Comparison of ENCODE assay signal across 20 cellular contexts in the genomic region with DNA sequence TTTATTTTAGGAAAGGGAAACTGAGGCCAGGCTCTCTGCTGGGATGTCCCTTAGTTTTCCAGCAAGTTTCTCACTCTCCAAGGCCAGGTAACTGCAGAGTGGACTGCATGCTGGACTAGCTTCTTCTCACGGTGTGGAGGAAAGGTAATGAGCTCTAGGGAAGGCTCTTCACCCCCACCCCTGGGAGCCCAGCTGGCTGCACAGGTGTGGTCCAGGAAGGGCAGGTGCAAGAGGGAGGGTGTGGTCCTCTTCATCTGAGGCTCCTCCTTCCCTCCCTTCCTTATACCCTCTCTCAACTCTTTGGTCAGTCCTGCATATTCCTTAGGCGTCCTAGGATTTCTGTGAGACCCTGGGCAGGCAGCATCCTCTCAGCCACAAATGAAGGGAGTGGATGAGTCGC. TPM values are rescaled to one million over a fixed set of nuclear protein-coding genes. Genes with fewer than 3 reads are reported as not detected.
DNase-seq lines count a peak whose midpoint lies in the region; ATAC-seq lines count a peak whose summit lies in the region.
"Had no signal": no experiment of that assay in that cellular context is flagged by ENCODE, and none has a peak within 500 bp of the region (broad histone marks: within the 10 kb centered on the region; RNA-seq: fewer than 3 reads in every experiment).

No MANE protein-coding gene starts in this region.

- H3K4me2 ChIP-seq in mesenchymal stem cell (ENCODE audit: low read length, poor library complexity, severe bottlenecking): no peak overlapping the region
- H3K4me2 ChIP-seq: PC-9 had no signal

- H3K4me3 ChIP-seq in H7 (ENCODE audit: insufficient read depth, low read depth, low read length): no peak overlapping the region
- no peak overlapping the region for H3K4me3 ChIP-seq in mesenchymal stem cell (ENCODE audit: insufficient read depth in 1 of 2, low read depth in 1 of 2, low read length in 2 of 2)
- H3K4me3 ChIP-seq: PC-9, psoas muscle, suprapubic skin had no signal

- DNase-seq in COR-L47 (lab: John Stamatoyannopoulos, UW) (peak; percentile 52), H7 (peak; percentile 37), NCI-H69 (lab: John Stamatoyannopoulos, UW) (peak; percentile 92), mesenchymal stem cell (no peak), SW 1271 (lab: John Stamatoyannopoulos, UW) (no peak), SW480 (ENCODE audit: low spot score) (no peak)
- DNase-seq in activated CD4-positive, alpha-beta T cell treated with anti-CD3 and anti-CD28 coated beads, Interleukin-2, amount 50 U/mL, for 4 hours: no peak
- DNase-seq in stimulated activated naive CD8-positive, alpha-beta T cell treated with anti-CD3 and anti-CD28 coated beads, Interleukin-15, Interleukin-2, amounts not matched to agents 100 U/mL and 50 U/mL, for 24 hours: no peak
- DNase-seq: activated CD4-positive, alpha-beta T cell treated with anti-CD3 and anti-CD28 coated beads, Interleukin-2, amount 10 ng/mL, durations not matched to agents 24 days and 14 days; activated CD8-positive, alpha-beta memory T cell treated with anti-CD3 and anti-CD28 coated beads, Interleukin-2, amount 50 U/mL, for 48 hours; Calu3; naive thymus-derived CD4-positive, alpha-beta T cell; NCI-H1048; PC-9; psoas muscle; T1000 had no signal

- no peak overlapping the region for H3K9ac ChIP-seq in mesenchymal stem cell (ENCODE audit: low read length)

- peaks cover 11% of the 10 kb centered on the region for H3K4me1 ChIP-seq in mesenchymal stem cell (ENCODE audit: control insufficient read depth, insufficient read depth, low read depth, low read length)
- H3K4me1 ChIP-seq: psoas muscle, suprapubic skin had no signal

- no peak overlapping the region for H2AFZ ChIP-seq in mesenchymal stem cell (ENCODE audit: low read depth, low read length)
- H2AFZ ChIP-seq: PC-9 had no signal

- H3K27ac ChIP-seq in mesenchymal stem cell (ENCODE audit: low read length, poor library complexity, severe bottlenecking): no peak overlapping the region
- H3K27ac ChIP-seq: PC-9, psoas muscle, suprapubic skin had no signal

- no peaks in the 10 kb centered on the region for H3K9me3 ChIP-seq in mesenchymal stem cell (ENCODE audit: control insufficient read depth, low read length)
- H3K9me3 ChIP-seq: psoas muscle, suprapubic skin had no signal

- H3K4ac ChIP-seq in mesenchymal stem cell (ENCODE audit: low read depth in 1 of 2, low read length in 2 of 2): peak overlapping the region; percentile 35 to 64

- peak overlapping the region; percentile 6 for H4K91ac ChIP-seq in mesenchymal stem cell (ENCODE audit: low read length)

- no peak overlapping the region for H3K18ac ChIP-seq in mesenchymal stem cell (ENCODE audit: low read depth in 1 of 2, low read length in 2 of 2)

- no peak overlapping the region for H2BK12ac ChIP-seq in mesenchymal stem cell (ENCODE audit: low read length in 2 of 2)

- H3K36me3 ChIP-seq in H7 (replicated peaks; ENCODE audit: control insufficient read depth, insufficient read depth, low read length) (no peaks in the 10 kb centered on the region; the same call in 1 of the 2 replicates), mesenchymal stem cell (ENCODE audit: control insufficient read depth in 1 of 2, insufficient read depth in 2 of 2, low read depth in 1 of 2, low read length in 2 of 2) (no peaks in the 10 kb centered on the region)
- H3K36me3 ChIP-seq: suprapubic skin had no signal

- H2BK5ac ChIP-seq in mesenchymal stem cell (ENCODE audit: low read depth, low read length, poor library complexity, severe bottlenecking): no peak overlapping the region

- H2BK120ac ChIP-seq in mesenchymal stem cell (ENCODE audit: low read depth, low read length): no peak overlapping the region

- ATAC-seq in stimulated activated naive CD8-positive, alpha-beta T cell treated with anti-CD3 and anti-CD28 coated beads, Interleukin-15, Interleukin-2, amounts not matched to agents 100 U/mL and 50 U/mL, for 24 hours: no peak
- ATAC-seq: naive thymus-derived CD4-positive, alpha-beta T cell; psoas muscle had no signal

- H3K27me3 ChIP-seq in H7 (ENCODE audit: control insufficient read depth, insufficient read depth, low read length): no peaks in the 10 kb centered on the region
- H3K27me3 ChIP-seq in mesenchymal stem cell (ENCODE audit: control insufficient read depth in 1 of 2, insufficient read depth in 1 of 2, low read length in 2 of 2): peaks cover 55 to 70% of the 10 kb centered on the region in 2 experiments

- no peaks in the 10 kb centered on the region for H3K79me1 ChIP-seq in mesenchymal stem cell (replicated peaks; ENCODE audit: low read length, poor library complexity, severe bottlenecking)

- H3K14ac ChIP-seq in mesenchymal stem cell (ENCODE audit: low read length in 2 of 2): no peak overlapping the region

- no peak overlapping the region for H4K8ac ChIP-seq in mesenchymal stem cell (ENCODE audit: low read length)

- WGBS in mesenchymal stem cell: 63% methylated on average over 3 of the region's 3 CpGs

- H2AK5ac ChIP-seq in mesenchymal stem cell (ENCODE audit: low read length, severe bottlenecking): no peak overlapping the region

- no peak overlapping the region for H2BK15ac ChIP-seq in mesenchymal stem cell (ENCODE audit: low read depth, poor library complexity, severe bottlenecking)

- H3K23ac ChIP-seq in mesenchymal stem cell (ENCODE audit: low read length in 2 of 2): no peak overlapping the region

RNA-seq across cellular contexts. Expression of gene RNU5B-1, which starts 33.9 kb away (rescaled TPM):
- total RNA-seq in H7 (2014; rRNA removed; shearing (Covaris generic)): not detected in 2 replicates
- polyA plus RNA-seq in mesenchymal stem cell (2013, experiment 1 of 2): not detected
- not detected for polyA plus RNA-seq in mesenchymal stem cell (2013, experiment 2 of 2)
- total RNA-seq: activated CD4-positive, alpha-beta T cell treated with anti-CD3 and anti-CD28 coated beads, Interleukin-2, amount 10 ng/mL, durations not matched to agents 24 days and 14 days; HT-29; lung microvascular endothelial cell; PC-9; SK-MEL-5; suprapubic skin had no signal
- polyA plus RNA-seq: naive thymus-derived CD4-positive, alpha-beta T cell; psoas muscle had no signal

RNA-seq across cellular contexts. Expression of gene IGDCC3, which starts 39.4 kb away (rescaled TPM):
- 38.3 and 39.7 TPM in 2 replicates for total RNA-seq in H7 (2014; rRNA removed; shearing (Covaris generic))
- polyA plus RNA-seq in mesenchymal stem cell (2013, experiment 1 of 2): 4.8 TPM
- polyA plus RNA-seq in mesenchymal stem cell (2013, experiment 2 of 2): 4.8 TPM
- total RNA-seq: activated CD4-positive, alpha-beta T cell treated with anti-CD3 and anti-CD28 coated beads, Interleukin-2, amount 10 ng/mL, durations not matched to agents 24 days and 14 days; Calu3; HT-29; lung microvascular endothelial cell; naive thymus-derived CD4-positive, alpha-beta T cell; psoas muscle; suprapubic skin had no signal
- polyA plus RNA-seq: naive thymus-derived CD4-positive, alpha-beta T cell; psoas muscle had no signal

RNA-seq across cellular contexts. Expression of gene RNU5A-1, which starts 42.5 kb away (rescaled TPM):
- total RNA-seq in H7 (2014; rRNA removed; shearing (Covaris generic)): not detected in 2 replicates
- not detected for polyA plus RNA-seq in mesenchymal stem cell (2013, experiment 1 of 2)
- polyA plus RNA-seq in mesenchymal stem cell (2013, experiment 2 of 2): not detected
- total RNA-seq: activated CD4-positive, alpha-beta T cell treated with anti-CD3 and anti-CD28 coated beads, Interleukin-2, amount 10 ng/mL, durations not matched to agents 24 days and 14 days; Calu3; HT-29; lung microvascular endothelial cell; naive thymus-derived CD4-positive, alpha-beta T cell; PC-9; psoas muscle; SK-MEL-5; suprapubic skin had no signal
- polyA plus RNA-seq: naive thymus-derived CD4-positive, alpha-beta T cell; psoas muscle had no signal

RNA-seq across cellular contexts. Expression of gene PARP16, which starts 51.7 kb away (rescaled TPM):
- total RNA-seq in H7 (2014; rRNA removed; shearing (Covaris generic)): 5.9 and 11.3 TPM in 2 replicates
- polyA plus RNA-seq in mesenchymal stem cell (2013, experiment 1 of 2): 3.5 TPM
- 3.9 TPM for polyA plus RNA-seq in mesenchymal stem cell (2013, experiment 2 of 2)

Comparison
In these comparisons a context has a peak if more than half of its experiments do, and no peak if none do; other contexts are left out.
1. DNase-seq: peak in COR-L47 (single experiment), H7 (single experiment) and NCI-H69 (single experiment); none in mesenchymal stem cell (single experiment), SW 1271 (0 of 2), activated CD4-positive, alpha-beta T cell treated with anti-CD3 and anti-CD28 coated beads, Interleukin-2, amount 50 U/mL, for 4 hours (0 of 2), SW480 (single experiment) and stimulated activated naive CD8-positive, alpha-beta T cell treated with anti-CD3 and anti-CD28 coated beads, Interleukin-15, Interleukin-2, amounts not matched to agents 100 U/mL and 50 U/mL, for 24 hours (single experiment).